ENCODE assay signal across 17 cellular contexts in the genomic region with DNA sequence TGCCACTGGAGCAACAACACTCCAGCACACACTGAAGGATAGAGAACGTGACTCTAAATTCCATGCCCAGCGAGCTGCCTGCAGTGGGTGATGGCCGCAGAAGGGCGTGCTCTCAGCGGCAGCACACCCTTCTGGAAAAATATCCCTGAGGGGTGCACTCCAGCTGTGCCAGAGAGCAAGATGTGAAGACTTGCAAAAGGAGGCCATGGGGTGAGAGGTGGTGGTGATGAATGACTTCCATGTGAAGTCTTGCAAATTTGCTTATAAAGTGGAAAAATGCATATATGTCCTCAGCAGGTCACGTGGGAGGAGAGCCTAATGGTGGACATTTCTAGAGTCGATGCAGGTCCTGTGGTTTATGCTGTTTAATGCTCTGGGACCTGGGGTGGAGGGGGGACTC. TPM values are rescaled to one million over a fixed set of nuclear protein-coding genes. Genes with fewer than 3 reads are reported as not detected.
A peak's percentile ranks its signal among the peaks of the same experiment; 100 is the strongest.
DNase-seq lines count a peak whose midpoint lies in the region; ATAC-seq and TF ChIP-seq lines count a peak whose summit lies in the region.
"Had no signal": no experiment of that assay in that cellular context is flagged by ENCODE, and none has a peak within 500 bp of the region (broad histone marks: within the 10 kb centered on the region; RNA-seq: fewer than 3 reads in every experiment).

No MANE protein-coding gene starts in this region.

- no peak overlapping the region for H3K27ac Mint-ChIP-seq in activated CD4-positive, alpha-beta T cell treated with anti-CD3 and anti-CD28 coated beads for 36 hours
- H3K27ac Mint-ChIP-seq: activated CD8-positive, alpha-beta T cell treated with anti-CD3 and anti-CD28 coated beads for 36 hours; H9; naive thymus-derived CD8-positive, alpha-beta T cell had no signal

- TF ChIP-seq CTCF in testis (IDR thresholded peaks at IDR 0.05) = no peak

- H3K36me3 ChIP-seq in HUES48 (ENCODE audit: control insufficient read depth, insufficient read depth, low read length) (no peaks in the 10 kb centered on the region), adipocyte (ENCODE audit: control insufficient read depth, insufficient read depth, low read length, severe bottlenecking) (no peaks in the 10 kb centered on the region), testis (ENCODE audit: low read depth, missing control alignments) (no peaks in the 10 kb centered on the region)
- H3K36me3 ChIP-seq: gastroesophageal sphincter, prostate gland had no signal

- TF ChIP-seq POLR2A in testis (IDR thresholded peaks at IDR 0.05) = no peak

- no peaks in the 10 kb centered on the region for H3K9me3 Mint-ChIP-seq in activated CD4-positive, alpha-beta T cell treated with anti-CD3 and anti-CD28 coated beads for 36 hours (ENCODE audit: low read depth)
- H3K9me3 Mint-ChIP-seq: activated CD8-positive, alpha-beta T cell treated with anti-CD3 and anti-CD28 coated beads for 36 hours; H9; naive thymus-derived CD8-positive, alpha-beta T cell had no signal

- peak overlapping the region; percentile 83 for H3K27ac ChIP-seq in HUES48 (ENCODE audit: low read depth, low read length)
- H3K27ac ChIP-seq in testis = no peak overlapping the region
- H3K27ac ChIP-seq: gastroesophageal sphincter, prostate gland had no signal

- POLR2A ChIA-PET in activated CD4-positive, alpha-beta T cell treated with anti-CD3 and anti-CD28 coated beads for 36 hours (lab: Charles Lee) = no interaction called here

- H3K4me1 ChIP-seq in HUES48 (ENCODE audit: control insufficient read depth, insufficient read depth, low read length) (no peaks in the 10 kb centered on the region), adipocyte (ENCODE audit: control insufficient read depth, insufficient read depth, low read length) (peaks cover 16% of the 10 kb centered on the region), testis (no peaks in the 10 kb centered on the region)
- H3K4me1 ChIP-seq: prostate gland had no signal

- no peaks in the 10 kb centered on the region for H3K4me1 Mint-ChIP-seq in activated CD4-positive, alpha-beta T cell treated with anti-CD3 and anti-CD28 coated beads for 36 hours
- H3K4me1 Mint-ChIP-seq: naive thymus-derived CD8-positive, alpha-beta T cell had no signal

- 95 to 97% methylated on average over 7 of the region's 7 CpGs for WGBS in testis, 2 donors

- no peaks in the 10 kb centered on the region for H3K27me3 Mint-ChIP-seq in activated CD4-positive, alpha-beta T cell treated with anti-CD3 and anti-CD28 coated beads for 36 hours

- H3K9ac ChIP-seq in HUES48 (ENCODE audit: low read depth, low read length) (no peak overlapping the region), adipocyte (ENCODE audit: low read length) (peak overlapping the region; percentile 14)

- CTCF ChIA-PET in activated CD4-positive, alpha-beta T cell treated with anti-CD3 and anti-CD28 coated beads for 36 hours (lab: Charles Lee) = interaction anchor here (0.8 kb wide), 1 partner anchor 153 kb away, joined by 4 read pairs; no protein-coding TSS in a partner anchor

- H3K36me3 Mint-ChIP-seq in activated CD4-positive, alpha-beta T cell treated with anti-CD3 and anti-CD28 coated beads for 36 hours (ENCODE audit: low read depth) = no peaks in the 10 kb centered on the region
- H3K36me3 Mint-ChIP-seq: naive thymus-derived CD8-positive, alpha-beta T cell had no signal

- no peaks in the 10 kb centered on the region for H3K9me3 ChIP-seq in HUES48 (ENCODE audit: control insufficient read depth, insufficient read depth, low read length)
- H3K9me3 ChIP-seq in adipocyte (ENCODE audit: control insufficient read depth, low read length) = peaks cover 7% of the 10 kb centered on the region
- no peaks in the 10 kb centered on the region for H3K9me3 ChIP-seq in testis
- H3K9me3 ChIP-seq: gastroesophageal sphincter, prostate gland had no signal

- ATAC-seq in activated CD4-positive, alpha-beta T cell treated with anti-CD3 and anti-CD28 coated beads for 36 hours = no peak
- ATAC-seq in HG02763 (IDR thresholded peaks at IDR 0.05; ENCODE audit: unreplicated experiment) = no peak
- ATAC-seq: activated CD8-positive, alpha-beta T cell treated with anti-CD3 and anti-CD28 coated beads for 36 hours; naive thymus-derived CD8-positive, alpha-beta T cell had no signal

- intact Hi-C loops in testis (cut with DNase I; ENCODE audit: low total_unique reads) = no loop called here
- intact Hi-C loops in activated CD4-positive, alpha-beta T cell treated with anti-CD3 and anti-CD28 coated beads for 36 hours (cut with DNase I, micrococcal nuclease) = no loop called here

- no peak overlapping the region for H3K4me3 ChIP-seq in HUES48 (ENCODE audit: low read depth, low read length)
- peak overlapping the region; percentile 45 for H3K4me3 ChIP-seq in adipocyte (ENCODE audit: low read length)
- H3K4me3 ChIP-seq in testis = no peak overlapping the region
- H3K4me3 ChIP-seq: gastroesophageal sphincter, prostate gland had no signal

- no peak for DNase-seq in adipocyte (ENCODE audit: low read depth)
- peak; percentile 31 for DNase-seq in iris pigment epithelial cell (ENCODE audit: low read depth)
- DNase-seq in testis = peak; percentile 5
- no peak for DNase-seq in activated CD4-positive, alpha-beta T cell treated with anti-CD3 and anti-CD28 coated beads for 36 hours
- DNase-seq in DMS79 (lab: John Stamatoyannopoulos, UW) = no peak
- DNase-seq: activated CD8-positive, alpha-beta T cell treated with anti-CD3 and anti-CD28 coated beads for 36 hours; C1 segment of cervical spinal cord; cerebellar nuclear complex; DMS 273 treated with DMSO at 0.1 percent for 48 hours; naive thymus-derived CD8-positive, alpha-beta T cell; NCI-H1436 treated with DMSO at 0.1 percent for 48 hours; stimulated activated CD4-positive, alpha-beta T cell treated with anti-CD3 and anti-CD28 coated beads, Interleukin-12 subunit alpha, Interleukin-12 subunit beta, amount 100 ng/mL, for 4 hours had no signal

- H3K27me3 ChIP-seq in HUES48 (ENCODE audit: control insufficient read depth, insufficient read depth, low read length) (no peaks in the 10 kb centered on the region), adipocyte (replicated peaks; ENCODE audit: control insufficient read depth, insufficient read depth, low read length) (no peaks in the 10 kb centered on the region), testis (no peaks in the 10 kb centered on the region)

- H3K4me3 Mint-ChIP-seq in activated CD4-positive, alpha-beta T cell treated with anti-CD3 and anti-CD28 coated beads for 36 hours = no peak overlapping the region
- H3K4me3 Mint-ChIP-seq: activated CD8-positive, alpha-beta T cell treated with anti-CD3 and anti-CD28 coated beads for 36 hours; H9; naive thymus-derived CD8-positive, alpha-beta T cell had no signal

RNA-seq across cellular contexts. Expression of a gene that starts 39.8 kb away (rescaled TPM):
- 10 to 100 TPM; 18.5 to 20.8 TPM for total RNA-seq in testis
- 34.3 TPM for polyA plus RNA-seq in testis (ENCODE audit: insufficient read depth, low read depth, low replicate concordance)
- total RNA-seq in activated CD4-positive, alpha-beta T cell treated with anti-CD3 and anti-CD28 coated beads for 36 hours = under 1 TPM; 0.07 to 0.16 TPM
- polyA plus RNA-seq: naive thymus-derived CD8-positive, alpha-beta T cell had no signal

Comparison
In these comparisons a context has a peak if more than half of its experiments do, and no peak if none do; other contexts are left out.
1. DNase-seq: peak in iris pigment epithelial cell (single experiment) and testis (single experiment); none in adipocyte (single experiment), activated CD4-positive, alpha-beta T cell treated with anti-CD3 and anti-CD28 coated beads for 36 hours (single experiment) and DMS79 (single experiment).
2. RNA of a gene that starts 39.8 kb away (total RNA-seq): 18.5 to 20.8 TPM in testis; 0.07 to 0.16 TPM in activated CD4-positive, alpha-beta T cell treated with anti-CD3 and anti-CD28 coated beads for 36 hours; every median in the first group is over 10 times any median in the second.